Comparison of ENCODE assay signal across 8 cellular contexts in the genomic region with DNA sequence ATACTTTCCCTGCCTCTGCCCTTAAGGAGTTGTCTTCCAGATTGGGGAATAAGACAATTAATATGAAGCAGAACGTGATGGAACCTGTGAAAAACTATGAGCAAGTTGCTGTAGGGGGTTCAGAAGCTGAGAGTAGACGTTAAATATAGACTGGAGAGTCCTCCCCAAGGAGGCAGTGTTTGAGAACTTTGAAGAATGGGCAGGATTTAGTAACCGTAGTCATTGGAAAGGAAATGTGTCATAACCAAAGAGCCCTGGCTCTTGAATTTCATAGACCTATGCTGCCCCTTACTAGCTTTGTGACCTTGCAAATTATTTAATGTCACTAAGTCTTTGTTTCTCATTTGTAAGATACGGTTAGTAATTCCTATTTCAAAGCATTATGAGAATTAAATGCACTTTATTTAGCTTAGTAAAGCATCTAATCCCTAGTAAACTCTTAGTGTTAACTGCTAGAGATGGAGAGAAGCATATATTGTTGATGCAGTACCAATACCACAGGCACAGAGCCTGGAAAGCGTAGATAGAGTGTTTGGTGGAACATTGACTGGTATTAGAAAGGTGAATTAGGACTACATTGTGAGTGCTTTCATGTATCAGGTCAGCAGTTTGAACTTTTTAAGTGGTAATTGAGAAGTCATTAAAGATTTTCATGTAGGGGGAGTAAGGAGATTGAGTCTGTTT.
A peak's percentile ranks its signal among the peaks of the same experiment; 100 is the strongest.
DNase-seq lines count a peak whose midpoint lies in the region; ATAC-seq and TF ChIP-seq lines count a peak whose summit lies in the region.

No MANE protein-coding gene starts in this region.

- H3K36me3 ChIP-seq in GM06990 (ENCODE audit: control insufficient read depth, insufficient read depth, low read length) (no peaks in the 10 kb centered on the region), brain microvascular endothelial cell (replicated peaks) (no peaks in the 10 kb centered on the region)

- TF ChIP-seq CTCF in GM06990 (IDR thresholded peaks at IDR 0.05; ENCODE audit: insufficient read depth, low read length, poor library complexity, severe bottlenecking), result no peak
- peak; percentile 48 for TF ChIP-seq CTCF in brain microvascular endothelial cell (IDR thresholded peaks at IDR 0.05; ENCODE audit: low read depth, low read length, missing control alignments)

- H3K4me3 ChIP-seq in GM06990 (replicated peaks; ENCODE audit: low read depth, low read length) (peak overlapping the region; percentile 20), brain microvascular endothelial cell (ENCODE audit: low read depth, low read length) (no peak overlapping the region)

- ATAC-seq in HG02798 (IDR thresholded peaks at IDR 0.05; ENCODE audit: poor library complexity, unreplicated experiment), result no peak

- H3K27ac ChIP-seq in brain microvascular endothelial cell, result no peak overlapping the region

- no peak for DNase-seq in GM06990 (ENCODE audit: extremely low read depth, insufficient read length)
- DNase-seq in HS-5 (ENCODE audit: low read depth), result peak; percentile 18
- DNase-seq in brain microvascular endothelial cell, result peak; percentile 30
- DNase-seq in non-pigmented ciliary epithelial cell (ENCODE audit: low read depth), result peak; percentile 15
- no peak for DNase-seq in T-helper 9 cell
- DNase-seq in stimulated activated CD4-positive, alpha-beta T cell treated with anti-CD3 and anti-CD28 coated beads, Interleukin-12 subunit alpha, Interleukin-12 subunit beta, amount 100 ng/mL, for 4 hours, result no peak
- DNase-seq in central memory CD4-positive, alpha-beta T cell, result no peak

- no peaks in the 10 kb centered on the region for H3K27me3 ChIP-seq in GM06990 (replicated peaks; ENCODE audit: control insufficient read depth, insufficient read depth, low read length)
- no peaks in the 10 kb centered on the region for H3K27me3 ChIP-seq in brain microvascular endothelial cell (replicated peaks)

- in situ Hi-C loops in brain microvascular endothelial cell (cut with HindIII; ENCODE audit: low pct_ligation_motif_present, low sequenced_read_pairs), result no loop called here

Comparison
In these comparisons a context has a peak if more than half of its experiments do, and no peak if none do; other contexts are left out.
1. DNase-seq: peak in HS-5 (single experiment), brain microvascular endothelial cell (single experiment) and non-pigmented ciliary epithelial cell (single experiment); none in GM06990 (single experiment), T-helper 9 cell (single experiment), stimulated activated CD4-positive, alpha-beta T cell treated with anti-CD3 and anti-CD28 coated beads, Interleukin-12 subunit alpha, Interleukin-12 subunit beta, amount 100 ng/mL, for 4 hours (single experiment) and central memory CD4-positive, alpha-beta T cell (single experiment).